Comparison of ENCODE assay signal across 26 cellular contexts in genomic region chr14:87411370-87411769, GRCh38.
"Had no signal": no experiment of that assay in that cellular context is flagged by ENCODE, and none has a peak within 500 bp of the region (broad histone marks: within the 10 kb centered on the region; RNA-seq: fewer than 3 reads in every experiment).

No MANE protein-coding gene starts in this region.

- H3K9ac ChIP-seq: KMS-11 had no signal

- H3K4me3 ChIP-seq: SK-N-MC had no signal

- DNase-seq: activated CD4-positive, alpha-beta memory T cell treated with anti-CD3 and anti-CD28 coated beads for 36 hours; activated CD4-positive, alpha-beta T cell treated with anti-CD3 and anti-CD28 coated beads, Interleukin-2, amount 10 ng/mL, durations not matched to agents 7 days and 5 days; activated CD4-positive, CD25-positive, alpha-beta regulatory T cell; activated CD8-positive, alpha-beta memory T cell treated with anti-CD3 and anti-CD28 coated beads for 24 hours; activated effector memory CD4-positive, alpha-beta T cell treated with anti-CD3 and anti-CD28 coated beads, Interleukin-2, amount 50 U/mL, for 16 hours; activated naive CD4-positive, alpha-beta T cell treated with anti-CD3 and anti-CD28 coated beads for 36 hours; activated naive CD8-positive, alpha-beta T cell treated with anti-CD3 and anti-CD28 coated beads for 36 hours; activated T-cell treated with anti-CD3 and anti-CD28 coated beads, Interleukin-2, amount 50 U/mL, for 4 hours; caudate nucleus; MM.1S; NCI-H1105 treated with DMSO at 0.1 percent for 48 hours; NCI-H1436 treated with DMSO at 0.1 percent for 48 hours; NCI-H187 treated with DMSO at 0.1 percent for 48 hours; NCI-H2081 treated with DMSO at 0.1 percent for 48 hours; NCI-H2171 treated with DMSO at 0.1 percent for 48 hours; NCI-H226; NCI-H526; NCI-H82; RPMI8226; T-cell; T-helper 2 cell; T1000 had no signal

- ATAC-seq: activated T-cell treated with anti-CD3 and anti-CD28 coated beads, Interleukin-2, amount 50 U/mL, for 4 hours; Panc1; Right ventricle myocardium inferior; T-cell had no signal

- H3K4me2 ChIP-seq: KMS-11 had no signal

- H3K27ac ChIP-seq: KMS-11, SK-N-MC had no signal
